ENCODE assay signal across 9 cellular contexts in genomic region chr11:110433393-110434333, GRCh38. TPM values are rescaled to one million over a fixed set of nuclear protein-coding genes. Genes with fewer than 3 reads are reported as not detected.
A peak's percentile ranks its signal among the peaks of the same experiment; 100 is the strongest.
DNase-seq lines count a peak whose midpoint lies in the region; ATAC-seq and TF ChIP-seq lines count a peak whose summit lies in the region.
"Had no signal": no experiment of that assay in that cellular context is flagged by ENCODE, and none has a peak within 500 bp of the region (broad histone marks: within the 10 kb centered on the region; RNA-seq: fewer than 3 reads in every experiment).

No MANE protein-coding gene starts in this region.

- H3K4me3 Mint-ChIP-seq in GM23338, result no peak overlapping the region
- no peak overlapping the region for H3K4me3 Mint-ChIP-seq in activated T-helper 2 cell treated with anti-CD3 and anti-CD28 coated beads, Interferon-gamma antibody, Interleukin-2, Interleukin-4, amounts not matched to agents 10 μg/mL and 5 μg/mL and 100 μg/mL, durations not matched to agents 14 hours and 24 hours and 36 hours (ENCODE audit: low read depth)
- H3K4me3 Mint-ChIP-seq: memory B cell had no signal

- no peaks in the 10 kb centered on the region; the same call in 1 of the 2 replicates for H3F3A ChIP-seq in GM23338 (replicated peaks; ENCODE audit: low read depth)

- H3K4me2 ChIP-seq in BLaER1 (peak overlapping the region; percentile 92), GM23338 (no peak overlapping the region)

- peaks cover 14% of the 10 kb centered on the region for H3K36me3 Mint-ChIP-seq in GM23338 (ENCODE audit: low read depth)
- peaks cover 32% of the 10 kb centered on the region for H3K36me3 Mint-ChIP-seq in activated T-helper 2 cell treated with anti-CD3 and anti-CD28 coated beads, Interferon-gamma antibody, Interleukin-2, Interleukin-4, amounts not matched to agents 10 μg/mL and 5 μg/mL and 100 μg/mL, durations not matched to agents 14 hours and 24 hours and 36 hours (ENCODE audit: low read depth)

- H3K27ac ChIP-seq in BLaER1 (no peak overlapping the region), GM23338 (ENCODE audit: low read depth) (no peak overlapping the region), Peyer's patch (no peak overlapping the region), esophagus muscularis mucosa (replicated peaks in 1 of 4) (no peak overlapping the region)

- no peak for ATAC-seq in GM23338

- peaks cover 46% of the 10 kb centered on the region for H3K79me2 ChIP-seq in GM23338 (replicated peaks; ENCODE audit: insufficient read depth)

- H3K36me3 ChIP-seq in BLaER1, result peaks cover 22% of the 10 kb centered on the region
- no peaks in the 10 kb centered on the region for H3K36me3 ChIP-seq in GM23338 (ENCODE audit: insufficient read depth)
- peaks cover 0 to 14% (median 0%) of the 10 kb centered on the region in 3 donors for H3K36me3 ChIP-seq in Peyer's patch
- H3K36me3 ChIP-seq in esophagus muscularis mucosa, result peaks cover 0 to 18% (median 8%) of the 10 kb centered on the region in 4 donors

- H3K27me3 ChIP-seq in BLaER1 (no peaks in the 10 kb centered on the region), GM23338 (ENCODE audit: insufficient read depth) (peaks cover 4% of the 10 kb centered on the region; the same call in 1 of the 2 replicates), Peyer's patch (no peaks in the 10 kb centered on the region), esophagus muscularis mucosa (no peaks in the 10 kb centered on the region)

- no peaks in the 10 kb centered on the region for H3K27me3 Mint-ChIP-seq in GM23338 (ENCODE audit: insufficient read depth, low read depth, poor library complexity)
- no peaks in the 10 kb centered on the region for H3K27me3 Mint-ChIP-seq in activated T-helper 2 cell treated with anti-CD3 and anti-CD28 coated beads, Interferon-gamma antibody, Interleukin-2, Interleukin-4, amounts not matched to agents 10 μg/mL and 5 μg/mL and 100 μg/mL, durations not matched to agents 14 hours and 24 hours and 36 hours (ENCODE audit: low read depth)
- H3K27me3 Mint-ChIP-seq: memory B cell had no signal

- H4K20me1 ChIP-seq in BLaER1 (peaks cover 66% of the 10 kb centered on the region), GM23338 (replicated peaks; ENCODE audit: insufficient read depth) (no peaks in the 10 kb centered on the region; the same call in 1 of the 2 replicates)

- no peak overlapping the region for H3K4me3 ChIP-seq in BLaER1
- no peak overlapping the region for H3K4me3 ChIP-seq in GM23338
- no peak overlapping the region for H3K4me3 ChIP-seq in Peyer's patch
- no peak overlapping the region for H3K4me3 ChIP-seq in esophagus muscularis mucosa

- no peak overlapping the region for H3K9ac ChIP-seq in BLaER1

- H3K9me3 ChIP-seq in BLaER1 (peaks cover 11% of the 10 kb centered on the region), Peyer's patch (no peaks in the 10 kb centered on the region), esophagus muscularis mucosa (no peaks in the 10 kb centered on the region)

- peaks cover 28% of the 10 kb centered on the region; the same call in 2 of the 3 replicates for H3K4me1 Mint-ChIP-seq in GM23338
- peaks cover 67% of the 10 kb centered on the region for H3K4me1 Mint-ChIP-seq in activated T-helper 2 cell treated with anti-CD3 and anti-CD28 coated beads, Interferon-gamma antibody, Interleukin-2, Interleukin-4, amounts not matched to agents 10 μg/mL and 5 μg/mL and 100 μg/mL, durations not matched to agents 14 hours and 24 hours and 36 hours (ENCODE audit: low read depth)

- H3K4me1 ChIP-seq in BLaER1, result peaks cover 58% of the 10 kb centered on the region
- peaks cover 23% of the 10 kb centered on the region for H3K4me1 ChIP-seq in GM23338 (ENCODE audit: insufficient read depth)
- peaks cover 0 to 45% (median 9%) of the 10 kb centered on the region in 4 donors for H3K4me1 ChIP-seq in Peyer's patch
- H3K4me1 ChIP-seq in esophagus muscularis mucosa, result peaks cover 30 to 73% (median 69%) of the 10 kb centered on the region in 4 donors

- intact Hi-C loops in esophagus muscularis mucosa (cut with DNase I), result loop anchor here (1.0 to 5.0 kb wide), 2 partner anchors 56 to 232 kb away; no protein-coding TSS in a partner anchor
- intact Hi-C loops in activated T-helper 2 cell treated with anti-CD3 and anti-CD28 coated beads, Interferon-gamma antibody, Interleukin-2, Interleukin-4, amounts not matched to agents 10 μg/mL and 5 μg/mL and 100 μg/mL, durations not matched to agents 14 hours and 24 hours and 36 hours (cut with micrococcal nuclease), result loop anchor here (1.0 to 5.0 kb wide), 3 partner anchors 57 to 341 kb away; partner anchors contain the start of gene ZC3H12C

- no peaks in the 10 kb centered on the region for H3K9me3 Mint-ChIP-seq in GM23338
- H3K9me3 Mint-ChIP-seq in activated T-helper 2 cell treated with anti-CD3 and anti-CD28 coated beads, Interferon-gamma antibody, Interleukin-2, Interleukin-4, amounts not matched to agents 10 μg/mL and 5 μg/mL and 100 μg/mL, durations not matched to agents 14 hours and 24 hours and 36 hours, result no peaks in the 10 kb centered on the region
- H3K9me3 Mint-ChIP-seq: memory B cell had no signal

- H3K27ac Mint-ChIP-seq in GM23338, result no peak overlapping the region
- no peak overlapping the region for H3K27ac Mint-ChIP-seq in activated T-helper 2 cell treated with anti-CD3 and anti-CD28 coated beads, Interferon-gamma antibody, Interleukin-2, Interleukin-4, amounts not matched to agents 10 μg/mL and 5 μg/mL and 100 μg/mL, durations not matched to agents 14 hours and 24 hours and 36 hours

- H2AFZ ChIP-seq in GM23338, result no peak overlapping the region

- H3K9me2 ChIP-seq in GM23338 (ENCODE audit: insufficient read depth), result 0 out of 2 replicates have a peak, but pooled peaks cover 1% of the 10 kb centered on the region

- 59% methylated on average over 5 of the region's 5 CpGs for WGBS in esophagus muscularis mucosa

- DNase-seq in GM23338 (ENCODE audit: low spot score), result peak; percentile 48
- DNase-seq in Peyer's patch, result no peak
- DNase-seq in esophagus muscularis mucosa (ENCODE audit: extremely low spot score), result no peak
- DNase-seq in renal cortical epithelial cell (ENCODE audit: low read depth), result peak; percentile 58
- DNase-seq in activated T-helper 2 cell treated with anti-CD3 and anti-CD28 coated beads, Interferon-gamma antibody, Interleukin-2, Interleukin-4, amounts not matched to agents 10 μg/mL and 5 μg/mL and 100 μg/mL, durations not matched to agents 14 hours and 24 hours and 36 hours (ENCODE audit: low spot score), result no peak
- DNase-seq in SHP77 treated with DMSO at 0.1 percent for 48 hours (lab: John Stamatoyannopoulos, UW), result no peak
- DNase-seq in NCI-H187 (lab: John Stamatoyannopoulos, UW), result no peak

- TF ChIP-seq CTCF in GM23338 (conservative IDR thresholded peaks at IDR 0.05; ENCODE audit: low read depth in 2 of 2), result peak in 1 of 2 experiments; percentile 75; a peak in 3 of 4 replicates
- peak in 5 of 6 experiments; percentile 64 to 74 (median 72) for TF ChIP-seq CTCF in Peyer's patch (IDR thresholded peaks at IDR 0.05)
- peak; percentile 65 to 73 (median 66) for TF ChIP-seq CTCF in esophagus muscularis mucosa (IDR thresholded peaks at IDR 0.05)

- TF ChIP-seq POLR2A in Peyer's patch (IDR thresholded peaks at IDR 0.05) (no peak), esophagus muscularis mucosa (IDR thresholded peaks at IDR 0.05; ENCODE audit: low read depth) (no peak)

- TF ChIP-seq EP300 in esophagus muscularis mucosa (IDR thresholded peaks at IDR 0.05), result no peak

TF ChIP-seq in GM23338, 12 proteins besides CTCF, POLR2A, EP300 and RAD21:
- no peak for TF ChIP-seq JUNB (IDR thresholded peaks at IDR 0.05; ENCODE audit: unreplicated experiment)
- no peak for TF ChIP-seq NANOG (IDR thresholded peaks at IDR 0.05; ENCODE audit: borderline replicate concordance)
- no peak for TF ChIP-seq REST (IDR thresholded peaks at IDR 0.05; ENCODE audit: unreplicated experiment)

RNA-seq across cellular contexts. Expression of gene FDX1, which starts 3.9 kb away (rescaled TPM):
- total RNA-seq in GM23338 (2014; rRNA removed; shearing (Covaris generic)), result 11.1 and 15.3 TPM in 2 replicates
- 15.9 and 16.8 TPM in 2 replicates for polyA plus RNA-seq in GM23338 (2016; fragmentation: Nextera tagmentation; extraction: Ambion mirVana)
- total RNA-seq in Peyer's patch (10 to 100 TPM; 14.0 to 25.0 (median 15.5) TPM), esophagus muscularis mucosa (10 to 100 TPM; 12.0 to 15.7 (median 13.6) TPM), renal cortical epithelial cell (13.6 and 17.5 TPM in 2 replicates)
- total RNA-seq in activated T-helper 2 cell treated with anti-CD3 and anti-CD28 coated beads, Interferon-gamma antibody, Interleukin-2, Interleukin-4, amounts not matched to agents 10 μg/mL and 5 μg/mL and 100 μg/mL, durations not matched to agents 14 hours and 24 hours and 36 hours, result 13.0 and 13.1 TPM in 2 replicates

Comparison
In these comparisons a context has a peak if more than half of its experiments do, and no peak if none do; other contexts are left out.
1. DNase-seq: peak in GM23338 (single experiment) and renal cortical epithelial cell (single experiment); none in Peyer's patch (0 of 3), esophagus muscularis mucosa (single experiment), activated T-helper 2 cell treated with anti-CD3 and anti-CD28 coated beads, Interferon-gamma antibody, Interleukin-2, Interleukin-4, amounts not matched to agents 10 μg/mL and 5 μg/mL and 100 μg/mL, durations not matched to agents 14 hours and 24 hours and 36 hours (single experiment), SHP77 treated with DMSO at 0.1 percent for 48 hours (single experiment) and NCI-H187 (0 of 2).